In genomic region chr10:122083478-122084025, GRCh38 we compare ENCODE assay signal across 11 cellular contexts.
DNase-seq lines count a peak whose midpoint lies in the region; ATAC-seq, FAIRE-seq and TF ChIP-seq lines count a peak whose summit lies in the region.
"Had no signal": no experiment of that assay in that cellular context is flagged by ENCODE, and none has a peak within 500 bp of the region (broad histone marks: within the 10 kb centered on the region; RNA-seq: fewer than 3 reads in every experiment).

No MANE protein-coding gene starts in this region.

- H3K27me3 ChIP-seq in MG63 (no peaks in the 10 kb centered on the region), bronchial epithelial cell (ENCODE audit: control insufficient read depth, insufficient read depth, low read length) (no peaks in the 10 kb centered on the region), left ventricle myocardium inferior (ENCODE audit: low read depth) (no peaks in the 10 kb centered on the region), suprapubic skin (no peaks in the 10 kb centered on the region)

- no peak for TF ChIP-seq POLR2A in suprapubic skin (IDR thresholded peaks at IDR 0.05)
- no peak for TF ChIP-seq POLR2A in H54 (IDR thresholded peaks at IDR 0.05; ENCODE audit: low read depth, low read length)

- DNase-seq in MG63, result peak; percentile 56
- DNase-seq in bronchial epithelial cell (ENCODE audit: low read depth), result no peak
- DNase-seq in left ventricle myocardium inferior, result peak; percentile 55
- peak; percentile 47 to 64 for DNase-seq in suprapubic skin (ENCODE audit: low spot score in 2 of 2)
- DNase-seq in activated T-cell treated with anti-CD3 and anti-CD28 coated beads, Interleukin-2, amount 50 U/mL, for 4 hours, result no peak
- DNase-seq in H54 (ENCODE audit: insufficient read length, low spot score), result no peak
- DNase-seq in ACHN, result no peak
- DNase-seq: CD4-positive, alpha-beta memory T cell; DMS79 had no signal

- H3K4me3 Mint-ChIP-seq in activated T-cell treated with anti-CD3 and anti-CD28 coated beads, Interleukin-2, amount 50 U/mL, for 4 hours, result no peak overlapping the region
- H3K4me3 Mint-ChIP-seq: B cell; CD4-positive, alpha-beta memory T cell had no signal

- no peaks in the 10 kb centered on the region for H3K36me3 ChIP-seq in MG63
- no peaks in the 10 kb centered on the region for H3K36me3 ChIP-seq in bronchial epithelial cell (ENCODE audit: control insufficient read depth, insufficient read depth, low read length)
- peaks cover 22% of the 10 kb centered on the region for H3K36me3 ChIP-seq in left ventricle myocardium inferior
- H3K36me3 ChIP-seq in suprapubic skin, result no peaks in the 10 kb centered on the region

- H3K36me3 Mint-ChIP-seq in activated T-cell treated with anti-CD3 and anti-CD28 coated beads, Interleukin-2, amount 50 U/mL, for 4 hours (ENCODE audit: insufficient read depth), result no peaks in the 10 kb centered on the region
- H3K36me3 Mint-ChIP-seq: CD4-positive, alpha-beta memory T cell had no signal

- peaks cover 80% of the 10 kb centered on the region for H3K4me1 ChIP-seq in left ventricle myocardium inferior
- peaks cover 53% of the 10 kb centered on the region for H3K4me1 ChIP-seq in suprapubic skin

- no peaks in the 10 kb centered on the region for H3K9me3 Mint-ChIP-seq in activated T-cell treated with anti-CD3 and anti-CD28 coated beads, Interleukin-2, amount 50 U/mL, for 4 hours

- H3K9me3 ChIP-seq in MG63 (no peaks in the 10 kb centered on the region), left ventricle myocardium inferior (replicated peaks) (no peaks in the 10 kb centered on the region), suprapubic skin (no peaks in the 10 kb centered on the region)

- intact Hi-C loops in left ventricle myocardium inferior (cut with micrococcal nuclease), result no loop called here

- H3K27me3 Mint-ChIP-seq in activated T-cell treated with anti-CD3 and anti-CD28 coated beads, Interleukin-2, amount 50 U/mL, for 4 hours (ENCODE audit: low read depth), result no peaks in the 10 kb centered on the region
- H3K27me3 Mint-ChIP-seq: B cell had no signal

- 73% methylated on average over 8 of the region's 9 CpGs for WGBS in suprapubic skin

- in situ Hi-C loops in ACHN (cut with HindIII; ENCODE audit: low pct_ligation_motif_present, low pct_unique_long_range_greater_than_20kb, low sequenced_read_pairs), result no loop called here

- no peak for TF ChIP-seq CTCF in bronchial epithelial cell (IDR thresholded peaks at IDR 0.05; ENCODE audit: insufficient read depth, low read length, severe bottlenecking)
- TF ChIP-seq CTCF in left ventricle myocardium inferior (IDR thresholded peaks at IDR 0.05; ENCODE audit: borderline replicate concordance), result no peak
- TF ChIP-seq CTCF in suprapubic skin (IDR thresholded peaks at IDR 0.05), result no peak

- H3K4me1 Mint-ChIP-seq in activated T-cell treated with anti-CD3 and anti-CD28 coated beads, Interleukin-2, amount 50 U/mL, for 4 hours (ENCODE audit: low read depth), result no peaks in the 10 kb centered on the region
- H3K4me1 Mint-ChIP-seq: B cell; CD4-positive, alpha-beta memory T cell had no signal

- peak; percentile 89 for FAIRE-seq in bronchial epithelial cell (lab: Jason Lieb, UNC)
- FAIRE-seq in H54 (lab: Jason Lieb, UNC), result no peak
- FAIRE-seq: GM12878 had no signal

- H3K4me3 ChIP-seq in MG63 (no peak overlapping the region), bronchial epithelial cell (ENCODE audit: low read depth, low read length) (no peak overlapping the region), left ventricle myocardium inferior (no peak overlapping the region), suprapubic skin (no peak overlapping the region)
- H3K4me3 ChIP-seq: GM12878 had no signal

- ATAC-seq in activated T-cell treated with anti-CD3 and anti-CD28 coated beads, Interleukin-2, amount 50 U/mL, for 4 hours, result no peak
- ATAC-seq: GM12878 had no signal

- peak overlapping the region; percentile 32 for H3K27ac ChIP-seq in left ventricle myocardium inferior (replicated peaks)
- no peak overlapping the region for H3K27ac ChIP-seq in suprapubic skin

- TF ChIP-seq EP300 in suprapubic skin (IDR thresholded peaks at IDR 0.05), result no peak

Comparison
In these comparisons a context has a peak if more than half of its experiments do, and no peak if none do; other contexts are left out.
1. DNase-seq: peak in MG63 (single experiment), left ventricle myocardium inferior (single experiment) and suprapubic skin (2 of 2); none in bronchial epithelial cell (single experiment), activated T-cell treated with anti-CD3 and anti-CD28 coated beads, Interleukin-2, amount 50 U/mL, for 4 hours (single experiment), H54 (single experiment) and ACHN (single experiment).